15 cellular contexts compared by ENCODE assay signal in the genomic region with DNA sequence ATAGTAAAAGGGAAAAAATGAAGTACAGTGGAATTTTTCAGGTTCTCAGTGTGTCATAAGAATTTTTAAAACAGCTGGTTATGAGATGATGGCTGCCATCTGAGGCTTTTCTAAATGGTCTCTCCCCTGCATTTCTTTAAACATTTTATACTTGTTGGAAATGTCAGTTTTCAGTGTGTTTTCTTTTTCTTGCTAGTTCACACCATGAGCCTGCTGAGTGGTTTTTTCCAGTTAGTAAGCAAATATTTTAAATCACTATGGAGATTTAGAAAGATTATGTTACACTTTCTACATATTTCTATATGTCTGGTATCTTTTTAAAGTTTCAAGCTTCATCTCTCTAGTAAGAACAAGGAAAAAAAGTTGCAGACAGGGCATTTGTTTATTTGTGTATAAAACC. TPM values are rescaled to one million over a fixed set of nuclear protein-coding genes. Genes with fewer than 3 reads are reported as not detected.
A peak's percentile ranks its signal among the peaks of the same experiment; 100 is the strongest.
DNase-seq lines count a peak whose midpoint lies in the region; TF ChIP-seq lines count a peak whose summit lies in the region.
"Had no signal": no experiment of that assay in that cellular context is flagged by ENCODE, and none has a peak within 500 bp of the region (broad histone marks: within the 10 kb centered on the region; RNA-seq: fewer than 3 reads in every experiment).

No MANE protein-coding gene starts in this region.

- peaks cover 100% of the 10 kb centered on the region for H3K79me2 ChIP-seq in OCI-LY3 (ENCODE audit: low read length)

- peak overlapping the region; percentile 34 to 68 (median 63) for H3K27ac Mint-ChIP-seq in nephron
- H3K27ac Mint-ChIP-seq: memory B cell had no signal

- intact Hi-C loops in esophagus squamous epithelium (cut with DNase I) = no loop called here

- H3K9me3 Mint-ChIP-seq in nephron = no peaks in the 10 kb centered on the region
- H3K9me3 Mint-ChIP-seq: memory B cell had no signal

- H3K4me1 ChIP-seq in OCI-LY3 (ENCODE audit: low read length) (peaks cover 53% of the 10 kb centered on the region), esophagus squamous epithelium (peaks cover 7 to 78% (median 33%) of the 10 kb centered on the region in 3 donors)

- H3K36me3 Mint-ChIP-seq in nephron (ENCODE audit: low read depth) = peaks cover 41% of the 10 kb centered on the region

- in situ Hi-C loops in brain microvascular endothelial cell (cut with HindIII; ENCODE audit: low pct_ligation_motif_present, low sequenced_read_pairs) = no loop called here

- peaks cover 6% of the 10 kb centered on the region for H3K36me3 ChIP-seq in GM06990 (ENCODE audit: control insufficient read depth, insufficient read depth, low read length)
- H3K36me3 ChIP-seq in OCI-LY3 (replicated peaks; ENCODE audit: low read depth, low read length) = peaks cover 29% of the 10 kb centered on the region
- H3K36me3 ChIP-seq in brain microvascular endothelial cell (replicated peaks) = peaks cover 14% of the 10 kb centered on the region
- H3K36me3 ChIP-seq in esophagus squamous epithelium = peaks cover 0 to 40% (median 0%) of the 10 kb centered on the region in 3 donors

- H4K20me1 ChIP-seq in OCI-LY3 (ENCODE audit: insufficient read depth, low read length) = peaks cover 77% of the 10 kb centered on the region

- no peaks in the 10 kb centered on the region for H3K27me3 Mint-ChIP-seq in nephron (ENCODE audit: low read depth)
- H3K27me3 Mint-ChIP-seq: memory B cell had no signal

- H3K4me3 ChIP-seq in GM06990 (replicated peaks; ENCODE audit: low read depth, low read length) (peak overlapping the region; percentile 52), OCI-LY3 (ENCODE audit: low read length) (no peak overlapping the region), brain microvascular endothelial cell (ENCODE audit: low read depth, low read length) (no peak overlapping the region), esophagus squamous epithelium (no peak overlapping the region)
- H3K4me3 ChIP-seq: right atrium auricular region, SJCRH30, tibial nerve had no signal

- TF ChIP-seq CTCF in GM06990 (IDR thresholded peaks at IDR 0.05; ENCODE audit: insufficient read depth, low read length, poor library complexity, severe bottlenecking) = no peak
- TF ChIP-seq CTCF in OCI-LY3 (IDR thresholded peaks at IDR 0.05; ENCODE audit: low read depth, low read length) = no peak
- no peak for TF ChIP-seq CTCF in brain microvascular endothelial cell (IDR thresholded peaks at IDR 0.05; ENCODE audit: low read depth, low read length, missing control alignments)
- TF ChIP-seq CTCF in nephron (IDR thresholded peaks at IDR 0.05; ENCODE audit: unreplicated experiment in 3 of 3) = no peak
- no peak for TF ChIP-seq CTCF in esophagus squamous epithelium (IDR thresholded peaks at IDR 0.05)

- H3K4me1 Mint-ChIP-seq in nephron = peaks cover 59% of the 10 kb centered on the region

- no peak for DNase-seq in GM06990 (ENCODE audit: extremely low read depth, insufficient read length)
- DNase-seq in brain microvascular endothelial cell = no peak
- DNase-seq in esophagus squamous epithelium (lab: John Stamatoyannopoulos, UW) = no peak
- DNase-seq in NK-92 (lab: John Stamatoyannopoulos, UW; ENCODE audit: unreplicated experiment) = no peak
- DNase-seq in NCI-H774 (lab: John Stamatoyannopoulos, UW) = no peak
- no peak for DNase-seq in substantia nigra (lab: John Stamatoyannopoulos, UW)
- DNase-seq: amygdala, NCI-H146, NCI-H748 treated with DMSO at 0.1 percent for 48 hours, SJCRH30 had no signal

- peak overlapping the region in 1 of 3 experiments; percentile 20 for H3K4me3 Mint-ChIP-seq in nephron
- H3K4me3 Mint-ChIP-seq: memory B cell had no signal

- H3K9me3 ChIP-seq in OCI-LY3 (ENCODE audit: insufficient read depth, low read length) = no peaks in the 10 kb centered on the region
- no peaks in the 10 kb centered on the region for H3K9me3 ChIP-seq in esophagus squamous epithelium
- H3K9me3 ChIP-seq: right atrium auricular region, SJCRH30, tibial nerve had no signal

- no peak overlapping the region for H2AFZ ChIP-seq in OCI-LY3 (ENCODE audit: low read depth, low read length)

- peak overlapping the region; percentile 8; the same call in 1 of the 2 replicates for H3K4me2 ChIP-seq in OCI-LY3 (ENCODE audit: low read length)

- no peak overlapping the region for H3K9ac ChIP-seq in OCI-LY3 (ENCODE audit: low read length)

- H3K27ac ChIP-seq in OCI-LY3 (ENCODE audit: low read length) (no peak overlapping the region), brain microvascular endothelial cell (peak overlapping the region; percentile 30), esophagus squamous epithelium (no peak overlapping the region), substantia nigra (ENCODE audit: low read depth, low read length, poor library complexity, severe bottlenecking) (no peak overlapping the region)
- H3K27ac ChIP-seq: right atrium auricular region, SJCRH30, tibial nerve had no signal

- no peak for TF ChIP-seq POLR2A in esophagus squamous epithelium (IDR thresholded peaks at IDR 0.05)

- no peaks in the 10 kb centered on the region for H3K27me3 ChIP-seq in GM06990 (replicated peaks; ENCODE audit: control insufficient read depth, insufficient read depth, low read length)
- no peaks in the 10 kb centered on the region for H3K27me3 ChIP-seq in OCI-LY3 (ENCODE audit: low read depth, low read length)
- no peaks in the 10 kb centered on the region for H3K27me3 ChIP-seq in brain microvascular endothelial cell (replicated peaks)
- no peaks in the 10 kb centered on the region for H3K27me3 ChIP-seq in esophagus squamous epithelium
- H3K27me3 ChIP-seq: right atrium auricular region, SJCRH30, tibial nerve had no signal

RNA-seq across cellular contexts. Expression of a gene that starts 9.6 kb away (rescaled TPM):
- 10 to 100 TPM; 10.5 to 39.5 (median 23.0) TPM for total RNA-seq in esophagus squamous epithelium

RNA-seq across cellular contexts. Expression of a gene that starts 42.1 kb away (rescaled TPM):
- 1 to 10 TPM in 2 of 4 donors, under 1 TPM in 1, not detected in 1; 0.88 to 4.5 (median 4.2) TPM for total RNA-seq in esophagus squamous epithelium

RNA-seq across cellular contexts. Expression of a gene that starts 58.7 kb away (rescaled TPM):
- 100 to 1,000 TPM in 2 of 4 donors, 10 to 100 TPM in 2; 31.6 to 113 (median 99.1) TPM for total RNA-seq in esophagus squamous epithelium
